In the genomic region with DNA sequence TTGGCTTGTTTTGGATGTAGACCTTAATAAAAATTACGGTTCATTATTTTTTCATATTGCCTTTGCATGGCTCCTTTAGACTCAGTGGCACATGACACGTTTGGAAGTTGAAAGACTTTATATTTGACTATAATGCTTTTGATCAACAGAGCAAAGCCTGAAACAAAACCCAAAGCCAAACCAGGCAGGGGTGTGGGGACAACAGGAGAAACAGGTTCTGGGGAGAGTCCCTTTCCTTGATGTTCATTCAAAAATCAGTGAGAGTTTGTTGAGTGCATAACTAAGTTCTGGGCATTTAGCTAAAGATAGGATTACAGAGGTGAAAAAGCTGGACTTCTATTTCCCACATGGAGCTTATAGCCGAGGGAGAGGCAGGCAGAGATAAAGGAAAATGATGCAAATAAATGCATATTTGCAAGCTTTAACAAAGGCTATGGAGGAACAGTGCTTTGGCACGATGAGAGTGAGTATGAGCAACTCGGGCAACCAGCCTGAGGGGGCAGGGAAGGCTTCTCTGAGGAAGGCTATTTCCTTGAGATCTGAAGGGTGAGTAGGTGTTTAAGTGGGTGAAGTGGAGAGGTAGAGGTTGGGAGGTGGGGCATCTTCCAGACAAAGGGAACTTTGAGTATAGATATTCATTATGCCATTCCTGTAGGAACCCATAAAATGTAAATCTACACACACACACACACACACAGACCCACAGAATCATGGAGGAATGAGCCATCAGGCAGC, we compare ENCODE assay signal across 17 cellular contexts. TPM values are rescaled to one million over a fixed set of nuclear protein-coding genes. Genes with fewer than 3 reads are reported as not detected.
DNase-seq lines count a peak whose midpoint lies in the region; FAIRE-seq and TF ChIP-seq lines count a peak whose summit lies in the region.
"Had no signal": no experiment of that assay in that cellular context is flagged by ENCODE, and none has a peak within 500 bp of the region (broad histone marks: within the 10 kb centered on the region; RNA-seq: fewer than 3 reads in every experiment).

No MANE protein-coding gene starts in this region.

- H3K79me2 ChIP-seq in mammary epithelial cell (ENCODE audit: insufficient read depth, low read length) = no peaks in the 10 kb centered on the region
- H3K79me2 ChIP-seq in H1 (ENCODE audit: control insufficient read depth in 1 of 2, insufficient read depth in 2 of 2, low read length in 2 of 2) = no peaks in the 10 kb centered on the region

- H3K4me2 ChIP-seq in mammary epithelial cell (ENCODE audit: insufficient read depth, low read depth, low read length) (no peak overlapping the region), H1 (ENCODE audit: insufficient read depth in 1 of 2, low read depth in 2 of 2, low read length in 2 of 2) (no peak overlapping the region)

- H3K4me3 ChIP-seq in mammary epithelial cell (replicated peaks in 1 of 3; ENCODE audit: insufficient read depth in 1 of 3, low read depth in 2 of 3, low read length in 3 of 3) = no peak overlapping the region
- H3K4me3 ChIP-seq in breast epithelium = no peak overlapping the region
- no peak overlapping the region for H3K4me3 ChIP-seq in H1 (ENCODE audit: extremely low read depth in 1 of 4, insufficient read depth in 2 of 4, low read depth in 3 of 4, low read length in 4 of 4)
- H3K4me3 ChIP-seq: GM12878 had no signal

- CTCF ChIA-PET in mammary epithelial cell (lab: Charles Lee; ENCODE audit: low non-redundant PET) (interaction anchor here (0.9 kb wide), 1 partner anchor 51 kb away, joined by 6 read pairs; no protein-coding TSS in a partner anchor), H1 (lab: Charles Lee; ENCODE audit: partially characterized antibody) (interaction anchor here (0.9 to 1.4 kb wide), 3 partner anchors 33 to 183 kb away, joined by 3 to 4 read pairs (median 3); no protein-coding TSS in a partner anchor)

- H2BK12ac ChIP-seq in H1 (ENCODE audit: low read depth, low read length) = no peak overlapping the region

- H3K9me3 ChIP-seq in mammary epithelial cell (replicated peaks; ENCODE audit: insufficient read depth, low read length) (no peaks in the 10 kb centered on the region), breast epithelium (no peaks in the 10 kb centered on the region), H1 (ENCODE audit: insufficient read depth in 2 of 2, low read depth in 1 of 2, low read length in 1 of 2) (no peaks in the 10 kb centered on the region)
- H3K9me3 ChIP-seq: Caco-2 had no signal

- no peak overlapping the region for H4K8ac ChIP-seq in H1 (ENCODE audit: extremely low read depth, insufficient read depth, low read length)

- no peak for FAIRE-seq in H1 (lab: Jason Lieb, UNC)
- FAIRE-seq: GM12878, GM18507 had no signal

- POLR2A ChIA-PET in H1 (lab: Charles Lee; ENCODE audit: partially characterized antibody) = no interaction called here

- peaks cover 3% of the 10 kb centered on the region for H3K27me3 Mint-ChIP-seq in endothelial cell (ENCODE audit: unreplicated experiment)

- H3K36me3 ChIP-seq in mammary epithelial cell (ENCODE audit: insufficient read depth, low read length) (no peaks in the 10 kb centered on the region), breast epithelium (no peaks in the 10 kb centered on the region), H1 (ENCODE audit: control insufficient read depth in 2 of 4, insufficient read depth in 4 of 4, low read length in 3 of 4) (no peaks in the 10 kb centered on the region; a peak in 1 of 8 replicates)

- H4K5ac ChIP-seq in H1 (ENCODE audit: insufficient read length, low read depth, low read length) = no peak overlapping the region

- H3K36me3 Mint-ChIP-seq in endothelial cell (ENCODE audit: low read depth, unreplicated experiment) = no peaks in the 10 kb centered on the region
- H3K36me3 Mint-ChIP-seq: CD14-positive monocyte had no signal

- H3K79me1 ChIP-seq in H1 (ENCODE audit: low read depth, low read length) = no peaks in the 10 kb centered on the region

- peaks cover 21% of the 10 kb centered on the region for H3K4me1 Mint-ChIP-seq in endothelial cell (ENCODE audit: unreplicated experiment)

- H3K4me1 ChIP-seq in mammary epithelial cell (ENCODE audit: insufficient read depth, low read length) = peaks cover 16% of the 10 kb centered on the region
- H3K4me1 ChIP-seq in breast epithelium = no peaks in the 10 kb centered on the region
- H3K4me1 ChIP-seq in H1 (replicated peaks in 1 of 4; ENCODE audit: control insufficient read depth in 3 of 4, insufficient read depth in 4 of 4, low read length in 3 of 4) = peaks cover 0 to 3% (median 0%) of the 10 kb centered on the region in 4 experiments; a peak in 2 of 7 replicates
- H3K4me1 ChIP-seq: Caco-2 had no signal

- WGBS in mammary epithelial cell (ENCODE audit: low coverage, missing lambda C conversion rate) = 55% methylated on average over 5 of the region's 5 CpGs
- 85% methylated on average over 5 of the region's 5 CpGs; no CpG with 5 or more reads in 1 of the 2 experiments for WGBS in H1 (ENCODE audit: extremely low coverage in 1 of 2, insufficient coverage in 1 of 2, insufficient read length in 1 of 2, insufficient replicate concordance in 2 of 2, low coverage in 1 of 2, low lambda C conversion rate in 2 of 2, missing lambda C conversion rate in 1 of 2), 2 experiments

- no peak overlapping the region for H2BK5ac ChIP-seq in H1 (ENCODE audit: low read depth, low read length)

- no peak for TF ChIP-seq RAD21 in H1 (IDR thresholded peaks at IDR 0.05 in 1 of 2, conservative IDR thresholded peaks at IDR 0.05 in 1 of 2; ENCODE audit: low read depth in 2 of 2, low read length in 2 of 2)

- H3K27ac ChIP-seq in mammary epithelial cell (ENCODE audit: insufficient read depth, low read depth, low read length) = no peak overlapping the region
- H3K27ac ChIP-seq in breast epithelium = no peak overlapping the region
- no peak overlapping the region for H3K27ac ChIP-seq in H1 (ENCODE audit: low read depth, low read length)

- H3K9me3 Mint-ChIP-seq in endothelial cell (ENCODE audit: unreplicated experiment) = no peaks in the 10 kb centered on the region
- H3K9me3 Mint-ChIP-seq: CD14-positive monocyte had no signal

- BruUV-seq in mammary epithelial cell (replicated peaks; lab: Mats Ljungman, UMichigan) = no TSS peak

- H2AFZ ChIP-seq in mammary epithelial cell (ENCODE audit: low read depth, low read length) (peak overlapping the region; percentile 14), H1 (ENCODE audit: low read length) (0 out of 2 replicates have a peak overlapping the region, but pooled peaks have one; percentile 20)

- H3K4me3 Mint-ChIP-seq in endothelial cell (ENCODE audit: unreplicated experiment) = no peak overlapping the region
- H3K4me3 Mint-ChIP-seq: CD14-positive monocyte had no signal

- H3K4ac ChIP-seq in H1 (replicated peaks; ENCODE audit: insufficient read length, low read depth, low read length) = no peak overlapping the region

- H2BK120ac ChIP-seq in H1 (replicated peaks; ENCODE audit: low read depth, low read length) = no peak overlapping the region

- no peak overlapping the region for H2AK5ac ChIP-seq in H1 (ENCODE audit: low read depth, low read length)

- H3K27me3 ChIP-seq in mammary epithelial cell (ENCODE audit: insufficient read depth, low read length) (no peaks in the 10 kb centered on the region), breast epithelium (no peaks in the 10 kb centered on the region), H1 (replicated peaks in 1 of 4; ENCODE audit: control insufficient read depth in 3 of 4, extremely low read depth in 1 of 4, insufficient read depth in 3 of 4, low read length in 3 of 4) (no peaks in the 10 kb centered on the region)

- H3K14ac ChIP-seq in H1 (ENCODE audit: insufficient read length) = no peak overlapping the region

- no peak for TF ChIP-seq CTCF in mammary epithelial cell (conservative IDR thresholded peaks at IDR 0.05 in 1 of 2, IDR thresholded peaks at IDR 0.05 in 1 of 2; ENCODE audit: extremely low read depth in 1 of 2, insufficient read depth in 1 of 2, low read depth in 1 of 2, low read length in 2 of 2)
- no peak for TF ChIP-seq CTCF in breast epithelium (IDR thresholded peaks at IDR 0.05)
- TF ChIP-seq CTCF in H1 (IDR thresholded peaks at IDR 0.05; ENCODE audit: control extremely low read depth in 1 of 3, insufficient read depth in 1 of 3, low read depth in 1 of 3, low read length in 3 of 3) = no peak
- no peak for TF ChIP-seq CTCF in endothelial cell (IDR thresholded peaks at IDR 0.05; ENCODE audit: unreplicated experiment)

- dilution Hi-C loops in mammary epithelial cell (cut with HindIII; ENCODE audit: low sequenced_read_pairs) = no loop called here

- intact Hi-C loops in mammary epithelial cell (cut with micrococcal nuclease) = no loop called here
- intact Hi-C loops in breast epithelium (cut with DNase I; ENCODE audit: low total_unique reads) = no loop called here

- no peak for TF ChIP-seq EP300 in H1 (IDR thresholded peaks at IDR 0.05; ENCODE audit: borderline replicate concordance in 1 of 2, low read depth in 2 of 2, low read length in 2 of 2)

- no peak overlapping the region for H3K27ac Mint-ChIP-seq in endothelial cell (ENCODE audit: unreplicated experiment)

- H2BK15ac ChIP-seq in H1 (ENCODE audit: low read length) = no peak overlapping the region

- H3K18ac ChIP-seq in H1 (ENCODE audit: extremely low read depth, low read length) = no peak overlapping the region

- H4K20me1 ChIP-seq in mammary epithelial cell (ENCODE audit: insufficient read depth, low read length) = no peaks in the 10 kb centered on the region
- no peaks in the 10 kb centered on the region for H4K20me1 ChIP-seq in H1 (replicated peaks in 1 of 2; ENCODE audit: control insufficient read depth in 1 of 2, insufficient read depth in 2 of 2, low read length in 2 of 2)

- H3K9ac ChIP-seq in mammary epithelial cell (ENCODE audit: insufficient read depth, low read length) = no peak overlapping the region
- no peak overlapping the region for H3K9ac ChIP-seq in H1 (replicated peaks in 1 of 4; ENCODE audit: extremely low read depth in 1 of 4, low read depth in 3 of 4, low read length in 3 of 4)

- H4K91ac ChIP-seq in H1 (replicated peaks; ENCODE audit: insufficient read length, low read length) = no peak overlapping the region

- H3K56ac ChIP-seq in H1 (replicated peaks; ENCODE audit: insufficient read length, low read depth, low read length) = no peak overlapping the region

- TF ChIP-seq POLR2A in breast epithelium (IDR thresholded peaks at IDR 0.05) = no peak
- no peak for TF ChIP-seq POLR2A in H1 (IDR thresholded peaks at IDR 0.05; ENCODE audit: control extremely low read depth in 1 of 2, low read depth in 2 of 2, low read length in 2 of 2)

- no peak overlapping the region for H3K23ac ChIP-seq in H1 (ENCODE audit: insufficient read length)

- H2BK20ac ChIP-seq in H1 (ENCODE audit: low read length) = no peak overlapping the region

- DNase-seq in mammary epithelial cell (peak; percentile 47), breast epithelium (ENCODE audit: low spot score in 2 of 2) (no peak), H1 (ENCODE audit: low read depth in 1 of 2, low spot score in 2 of 2) (no peak), islet precursor cell (peak; percentile 45), endothelial cell (ENCODE audit: low spot score) (no peak), mucosa of gallbladder (ENCODE audit: low spot score) (no peak)
- no peak for DNase-seq in activated CD8-positive, alpha-beta memory T cell treated with anti-CD3 and anti-CD28 coated beads, Interleukin-2, amount 50 U/mL, for 48 hours
- DNase-seq in activated effector memory CD4-positive, alpha-beta T cell treated with Interleukin-2 at 50 U/mL for 16 hours = no peak
- DNase-seq: Caco-2; DMS53; KG1; NCI-H2029; NCI-H524; NK-92 treated with Interleukin-12 subunit alpha and Interleukin-12 subunit beta, amount 100 ng/mL, for 24 hours had no signal

- in situ Hi-C loops in mammary epithelial cell (cut with MboI; ENCODE audit: low sequenced_read_pairs in 2 of 2) = no loop called here

- H3K23me2 ChIP-seq in H1 (ENCODE audit: low read depth, low read length) = no peaks in the 10 kb centered on the region

RNA-seq across cellular contexts. Expression of a gene that starts 34.5 kb away (rescaled TPM):
- total RNA-seq in mammary epithelial cell (10 to 100 TPM; 48.6 to 63.0 TPM), breast epithelium (10 to 100 TPM; 27.5 to 51.2 (median 27.9) TPM), endothelial cell (ENCODE audit: unreplicated experiment) (25.6 TPM), mucosa of gallbladder (97.1 TPM)
- polyA plus RNA-seq in mammary epithelial cell (32.8 TPM), H1 (2011; rRNA removed) (6.7 and 10.9 TPM in 2 replicates)
- polyA minus RNA-seq in mammary epithelial cell = 95.5 TPM
- total RNA-seq in H1 (2021; fragmentation: NEBNext Ultra II Directional; extraction: Animal tissue kit (Norgen Biotek cat#: 25700)) = 48.8 and 50.1 TPM in 2 replicates
- 14.2 TPM for polyA plus RNA-seq in H1 (2011; cell fraction: cytosol; rRNA removed)
- polyA plus RNA-seq in H1 (2011; cell fraction: nucleus; rRNA removed) = 22.0 TPM
- polyA plus RNA-seq in H1 (2012, experiment 1 of 2) = 16.8 to 29.7 TPM (median 21.9 TPM) in 4 replicates
- 0.97 TPM for polyA plus RNA-seq in H1 (2012, experiment 2 of 2)
- 27.3 TPM for polyA plus RNA-seq in H1 (2013, experiment 1 of 2)
- 28.1 TPM for polyA plus RNA-seq in H1 (2013, experiment 2 of 2)
- 69.6 and 96.0 TPM in 2 replicates for polyA minus RNA-seq in H1 (2011; rRNA and poly(A)+ RNA removed)
- 41.8 TPM for polyA minus RNA-seq in H1 (2011; cell fraction: cytosol; rRNA and poly(A)+ RNA removed)
- 140 TPM for polyA minus RNA-seq in H1 (2011; cell fraction: nucleus; rRNA and poly(A)+ RNA removed)

Comparison
In these comparisons a context has a peak if more than half of its experiments do, and no peak if none do; other contexts are left out.
1. DNase-seq: peak in mammary epithelial cell (single experiment) and islet precursor cell (single experiment); none in breast epithelium (0 of 2), H1 (0 of 2), endothelial cell (single experiment), mucosa of gallbladder (single experiment), activated CD8-positive, alpha-beta memory T cell treated with anti-CD3 and anti-CD28 coated beads, Interleukin-2, amount 50 U/mL, for 48 hours (single experiment) and activated effector memory CD4-positive, alpha-beta T cell treated with Interleukin-2 at 50 U/mL for 16 hours (single experiment).